In genomic region chr11:46119352-46120216, GRCh38 we compare ENCODE assay signal across 8 cellular contexts. TPM values are rescaled to one million over a fixed set of nuclear protein-coding genes. Genes with fewer than 3 reads are reported as not detected.
A peak's percentile ranks its signal among the peaks of the same experiment; 100 is the strongest.
DNase-seq lines count a peak whose midpoint lies in the region; ATAC-seq and TF ChIP-seq lines count a peak whose summit lies in the region.

No MANE protein-coding gene starts in this region.

- H3K27ac ChIP-seq in H9 (ENCODE audit: insufficient read length, low read depth, low read length) (peak overlapping the region; percentile 36), mucosa of rectum (ENCODE audit: low read depth in 2 of 2, low read length in 2 of 2) (peak overlapping the region; percentile 66 to 90)

- BruUV-seq in Calu3 (replicated peaks; lab: Mats Ljungman, UMichigan): TSS peak; percentile 40

- H3K9me3 ChIP-seq in H9 (ENCODE audit: control insufficient read depth, low read depth, low read length) (no peaks in the 10 kb centered on the region), mucosa of rectum (ENCODE audit: control insufficient read depth in 2 of 2, low read length in 2 of 2) (no peaks in the 10 kb centered on the region)

- no peak overlapping the region; the same call in 1 of the 2 replicates for H2BK15ac ChIP-seq in H9 (ENCODE audit: low read depth, low read length)

- no peak overlapping the region for H2AK5ac ChIP-seq in H9 (ENCODE audit: insufficient read length, low read length)

- H4K20me1 ChIP-seq in H9 (ENCODE audit: control insufficient read depth, insufficient read depth, insufficient read length): no peaks in the 10 kb centered on the region

- H3K27ac Mint-ChIP-seq in Calu3 (ENCODE audit: unreplicated experiment): peak overlapping the region; percentile 11
- H3K27ac Mint-ChIP-seq in H9: peak overlapping the region; percentile 95 to 98 (median 98); a peak in 6 of 7 replicates
- H3K27ac Mint-ChIP-seq in activated CD8-positive, alpha-beta memory T cell treated with anti-CD3 and anti-CD28 coated beads, Interleukin-2, amount 10 ng/mL, durations not matched to agents 7 days and 5 days: peak overlapping the region; percentile 93
- peak overlapping the region; percentile 97 for H3K27ac Mint-ChIP-seq in stimulated activated effector memory CD8-positive, alpha-beta T cell treated with anti-CD3 and anti-CD28 coated beads, Interleukin-12 subunit alpha, Interleukin-12 subunit beta, amount 100 ng/mL, for 72 hours

- H3K27me3 ChIP-seq in H9 (ENCODE audit: insufficient read depth, low read length) (no peaks in the 10 kb centered on the region), mucosa of rectum (ENCODE audit: control insufficient read depth in 2 of 2, insufficient read depth in 2 of 2, low read length in 2 of 2) (no peaks in the 10 kb centered on the region)

- no peak overlapping the region for H3K23ac ChIP-seq in H9 (ENCODE audit: insufficient read length, low read depth, low read length)

- H3K36me3 Mint-ChIP-seq in Calu3 (ENCODE audit: insufficient read depth, unreplicated experiment) (peaks cover 37% of the 10 kb centered on the region), H9 (ENCODE audit: insufficient read depth in 1 of 3, low read depth in 3 of 3) (no peaks in the 10 kb centered on the region; a peak in 1 of 7 replicates)
- peaks cover 7% of the 10 kb centered on the region for H3K36me3 Mint-ChIP-seq in activated CD8-positive, alpha-beta memory T cell treated with anti-CD3 and anti-CD28 coated beads, Interleukin-2, amount 10 ng/mL, durations not matched to agents 7 days and 5 days
- H3K36me3 Mint-ChIP-seq in stimulated activated effector memory CD8-positive, alpha-beta T cell treated with anti-CD3 and anti-CD28 coated beads, Interleukin-12 subunit alpha, Interleukin-12 subunit beta, amount 100 ng/mL, for 72 hours: peaks cover 22% of the 10 kb centered on the region

- peak overlapping the region; percentile 33 for H3K18ac ChIP-seq in H9 (ENCODE audit: insufficient read length, low read depth, low read length)

- H2BK20ac ChIP-seq in H9 (ENCODE audit: low read depth, low read length, poor library complexity, severe bottlenecking): no peak overlapping the region

- no peak overlapping the region for H3K4ac ChIP-seq in H9 (ENCODE audit: low read depth, low read length)

- H3K23me2 ChIP-seq in H9 (ENCODE audit: insufficient read length, low read depth, low read length, poor library complexity, severe bottlenecking): peaks cover 17% of the 10 kb centered on the region

- H3K4me3 Mint-ChIP-seq in Calu3 (ENCODE audit: low read depth, unreplicated experiment): peak overlapping the region; percentile 92
- peak overlapping the region; percentile 90 to 97 for H3K4me3 Mint-ChIP-seq in H9
- peak overlapping the region; percentile 89 for H3K4me3 Mint-ChIP-seq in activated CD8-positive, alpha-beta memory T cell treated with anti-CD3 and anti-CD28 coated beads, Interleukin-2, amount 10 ng/mL, durations not matched to agents 7 days and 5 days
- peak overlapping the region; percentile 95 for H3K4me3 Mint-ChIP-seq in stimulated activated effector memory CD8-positive, alpha-beta T cell treated with anti-CD3 and anti-CD28 coated beads, Interleukin-12 subunit alpha, Interleukin-12 subunit beta, amount 100 ng/mL, for 72 hours

- peak overlapping the region; percentile 77 for H3K14ac ChIP-seq in H9 (ENCODE audit: insufficient read depth, low read length)

- no peak overlapping the region for H3T11ph ChIP-seq in H9 (ENCODE audit: low read length)

- WGBS in H9 (ENCODE audit: extremely low coverage, insufficient read length, low lambda C conversion rate): no CpG with 5 or more reads among the region's 56 CpGs

- no peak overlapping the region for H4K91ac ChIP-seq in H9 (ENCODE audit: insufficient read length, low read depth, low read length)

- no peak overlapping the region for H2BK12ac ChIP-seq in H9 (ENCODE audit: insufficient read length, low read depth, low read length)

- no peak overlapping the region for H4K8ac ChIP-seq in H9 (replicated peaks; ENCODE audit: insufficient read length, low read depth, low read length)

- TF ChIP-seq CTCF in Calu3 (IDR thresholded peaks at IDR 0.05; ENCODE audit: unreplicated experiment) (no peak), H9 (conservative IDR thresholded peaks at IDR 0.05) (no peak), epithelial cell of esophagus (IDR thresholded peaks at IDR 0.05; ENCODE audit: insufficient read depth, low read depth, low read length, missing control alignments) (no peak)

- H3K27me3 Mint-ChIP-seq in Calu3 (ENCODE audit: unreplicated experiment) (no peaks in the 10 kb centered on the region), H9 (ENCODE audit: low read depth) (no peaks in the 10 kb centered on the region; the same call in 1 of the 2 replicates)
- H3K27me3 Mint-ChIP-seq in activated CD8-positive, alpha-beta memory T cell treated with anti-CD3 and anti-CD28 coated beads, Interleukin-2, amount 10 ng/mL, durations not matched to agents 7 days and 5 days: no peaks in the 10 kb centered on the region

- no peak overlapping the region for H2BK120ac ChIP-seq in H9 (ENCODE audit: low read depth, low read length, poor library complexity, severe bottlenecking)

- H3K4me2 ChIP-seq in H9 (ENCODE audit: insufficient read depth, insufficient read length, low read length): peak overlapping the region; percentile 99

- no peaks in the 10 kb centered on the region for H3K36me3 ChIP-seq in mucosa of rectum (ENCODE audit: control insufficient read depth in 2 of 2, insufficient read depth in 2 of 2, low read length in 2 of 2)

- H3K9ac ChIP-seq in H9 (ENCODE audit: extremely low read depth, insufficient read length, low read length) (peak overlapping the region; percentile 66), mucosa of rectum (ENCODE audit: low read depth in 1 of 2, low read length in 2 of 2) (peak overlapping the region; percentile 44 to 48)

- H3K9me3 Mint-ChIP-seq in Calu3 (ENCODE audit: low read depth, unreplicated experiment) (no peaks in the 10 kb centered on the region), H9 (no peaks in the 10 kb centered on the region; a peak in 1 of 5 replicates)
- H3K9me3 Mint-ChIP-seq in activated CD8-positive, alpha-beta memory T cell treated with anti-CD3 and anti-CD28 coated beads, Interleukin-2, amount 10 ng/mL, durations not matched to agents 7 days and 5 days (ENCODE audit: low read depth): no peaks in the 10 kb centered on the region
- no peaks in the 10 kb centered on the region for H3K9me3 Mint-ChIP-seq in stimulated activated effector memory CD8-positive, alpha-beta T cell treated with anti-CD3 and anti-CD28 coated beads, Interleukin-12 subunit alpha, Interleukin-12 subunit beta, amount 100 ng/mL, for 72 hours

- H3K4me3 ChIP-seq in epithelial cell of esophagus (ENCODE audit: low read length) (peak overlapping the region; percentile 81), mucosa of rectum (ENCODE audit: low read length in 2 of 2) (peak overlapping the region; percentile 61 to 84)

- H4K5ac ChIP-seq in H9 (ENCODE audit: insufficient read length, low read depth, low read length): no peak overlapping the region

- DNase-seq in Calu3 (peak; percentile 44), H9 (no peak), NCI-H82 (lab: John Stamatoyannopoulos, UW) (peak; percentile 56), epithelial cell of esophagus (ENCODE audit: low read depth) (peak; percentile 68)
- peak; percentile 77 for DNase-seq in activated CD8-positive, alpha-beta memory T cell treated with anti-CD3 and anti-CD28 coated beads, Interleukin-2, amount 10 ng/mL, durations not matched to agents 7 days and 5 days
- peak; percentile 43 to 82 for DNase-seq in stimulated activated effector memory CD8-positive, alpha-beta T cell treated with anti-CD3 and anti-CD28 coated beads, Interleukin-12 subunit alpha, Interleukin-12 subunit beta, amount 100 ng/mL, for 72 hours (ENCODE audit: low spot score in 2 of 2)

- intact Hi-C loops in Calu3 (cut with micrococcal nuclease; ENCODE audit: unreplicated experiment): loop anchor here (5.0 kb wide), 1 partner anchor 123 kb away; no protein-coding TSS in a partner anchor

- H2BK5ac ChIP-seq in H9 (ENCODE audit: insufficient read length, low read length): no peak overlapping the region

- peak; percentile 14 for ATAC-seq in activated CD8-positive, alpha-beta memory T cell treated with anti-CD3 and anti-CD28 coated beads, Interleukin-2, amount 10 ng/mL, durations not matched to agents 7 days and 5 days
- ATAC-seq in stimulated activated effector memory CD8-positive, alpha-beta T cell treated with anti-CD3 and anti-CD28 coated beads, Interleukin-12 subunit alpha, Interleukin-12 subunit beta, amount 100 ng/mL, for 72 hours: peak; percentile 51
- ATAC-seq in HG03457 (IDR thresholded peaks at IDR 0.05; ENCODE audit: unreplicated experiment): no peak

- CTCF ChIA-PET in Calu3 (lab: Charles Lee): interaction anchor here (0.6 kb wide), 1 partner anchor 16 kb away, joined by 3 read pairs; no protein-coding TSS in a partner anchor
- CTCF ChIA-PET in activated CD8-positive, alpha-beta memory T cell treated with anti-CD3 and anti-CD28 coated beads, Interleukin-2, amount 10 ng/mL, durations not matched to agents 7 days and 5 days (lab: Charles Lee): interaction anchor here (0.7 to 1.1 kb wide), 2 partner anchors 15 to 233 kb away, joined by 4 to 5 read pairs; no protein-coding TSS in a partner anchor

- no peak overlapping the region for H2AFZ ChIP-seq in H9 (ENCODE audit: low read length)

- no peak overlapping the region for H3K56ac ChIP-seq in H9 (ENCODE audit: insufficient read length, low read depth, low read length)

- no peaks in the 10 kb centered on the region for H3K79me1 ChIP-seq in H9 (ENCODE audit: insufficient read depth, low read depth, low read length, poor library complexity, severe bottlenecking)

- H3K4me1 ChIP-seq in H9 (ENCODE audit: insufficient read depth, low read length) (no peaks in the 10 kb centered on the region; the same call in 1 of the 2 replicates), mucosa of rectum (ENCODE audit: control insufficient read depth in 2 of 2, insufficient read depth in 2 of 2, low read length in 2 of 2) (peaks cover 2 to 5% of the 10 kb centered on the region in 2 donors)

- peaks cover 8% of the 10 kb centered on the region; the same call in 1 of the 2 replicates for H3K79me2 ChIP-seq in H9 (ENCODE audit: insufficient read depth, low read length)

- H3K4me1 Mint-ChIP-seq in Calu3 (ENCODE audit: low read depth, unreplicated experiment) (peaks cover 10% of the 10 kb centered on the region), H9 (peaks cover 22 to 43% of the 10 kb centered on the region in 2 experiments)
- H3K4me1 Mint-ChIP-seq in activated CD8-positive, alpha-beta memory T cell treated with anti-CD3 and anti-CD28 coated beads, Interleukin-2, amount 10 ng/mL, durations not matched to agents 7 days and 5 days: peaks cover 49% of the 10 kb centered on the region
- H3K4me1 Mint-ChIP-seq in stimulated activated effector memory CD8-positive, alpha-beta T cell treated with anti-CD3 and anti-CD28 coated beads, Interleukin-12 subunit alpha, Interleukin-12 subunit beta, amount 100 ng/mL, for 72 hours: peaks cover 38% of the 10 kb centered on the region

RNA-seq across cellular contexts. Expression of gene PHF21A, which starts 1.7 kb away (rescaled TPM):
- total RNA-seq in Calu3 (2022) (18.8 and 20.5 TPM in 2 replicates), H9 (2021) (28.6 and 33.8 TPM in 2 replicates)
- 10 to 100 TPM; 34.6 to 39.7 TPM for total RNA-seq in activated CD8-positive, alpha-beta memory T cell treated with anti-CD3 and anti-CD28 coated beads, Interleukin-2, amount 10 ng/mL, durations not matched to agents 7 days and 5 days

Comparison
In these comparisons a context has a peak if more than half of its experiments do, and no peak if none do; other contexts are left out.
1. H3K27ac Mint-ChIP-seq: peak in every context shown above with its lines; median percentile 98 in H9; 97 in stimulated activated effector memory CD8-positive, alpha-beta T cell treated with anti-CD3 and anti-CD28 coated beads, Interleukin-12 subunit alpha, Interleukin-12 subunit beta, amount 100 ng/mL, for 72 hours; 93 in activated CD8-positive, alpha-beta memory T cell treated with anti-CD3 and anti-CD28 coated beads, Interleukin-2, amount 10 ng/mL, durations not matched to agents 7 days and 5 days; 11 in Calu3.